8 cellular contexts compared by ENCODE assay signal in genomic region chr1:160097911-160098851, GRCh38. TPM values are rescaled to one million over a fixed set of nuclear protein-coding genes. Genes with fewer than 3 reads are reported as not detected.
A peak's percentile ranks its signal among the peaks of the same experiment; 100 is the strongest.
DNase-seq lines count a peak whose midpoint lies in the region; ATAC-seq lines count a peak whose summit lies in the region.

Gene IGSF8, minus strand, starts transcription at chr1:160098619. Its CDS starts 147 bp downstream, at chr1:160098472.

- DNase-seq in NCI-H1436 (lab: John Stamatoyannopoulos, UW): peak; percentile 95
- DNase-seq in NCI-H1436 treated with DMSO at 0.1 percent for 48 hours (lab: John Stamatoyannopoulos, UW): no peak
- peak; percentile 63 for DNase-seq in NCI-H226
- DNase-seq in activated CD4-positive, alpha-beta T cell treated with anti-CD3 and anti-CD28 coated beads for 1 hour: peak; percentile 91
- DNase-seq in cerebellum (ENCODE audit: low spot score): no peak
- peak; percentile 93 to 94 for DNase-seq in stimulated activated CD4-positive, alpha-beta T cell treated with anti-CD3 and anti-CD28 coated beads, Interleukin-1b, Interleukin-23, amount 100 ng/mL, for 4 hours (ENCODE audit: low read depth in 2 of 2)

- peak within 1 kb of the TSS; percentile 98 for H3K27ac ChIP-seq in layer of hippocampus (ENCODE audit: low read depth, low read length)

- ATAC-seq in HG03039 (IDR thresholded peaks at IDR 0.05; ENCODE audit: unreplicated experiment): peak; percentile 34

- no peaks in the 10 kb centered on the region for H3K27me3 ChIP-seq in layer of hippocampus (ENCODE audit: control insufficient read depth, insufficient read depth, low read length)

RNA-seq across cellular contexts. Expression of gene IGSF8, which starts in this region (rescaled TPM):
- 24.0 TPM for total RNA-seq in cerebellum

Comparison
In these comparisons a context has a peak if more than half of its experiments do, and no peak if none do; other contexts are left out.
1. DNase-seq: peak in NCI-H1436 (single experiment), NCI-H226 (single experiment), activated CD4-positive, alpha-beta T cell treated with anti-CD3 and anti-CD28 coated beads for 1 hour (single experiment) and stimulated activated CD4-positive, alpha-beta T cell treated with anti-CD3 and anti-CD28 coated beads, Interleukin-1b, Interleukin-23, amount 100 ng/mL, for 4 hours (2 of 2); none in NCI-H1436 treated with DMSO at 0.1 percent for 48 hours (single experiment) and cerebellum (single experiment).